8 cellular contexts compared by ENCODE assay signal in genomic region chrX:108735680-108736508, GRCh38. TPM values are rescaled to one million over a fixed set of nuclear protein-coding genes. Genes with fewer than 3 reads are reported as not detected.
DNase-seq lines count a peak whose midpoint lies in the region; ATAC-seq and TF ChIP-seq lines count a peak whose summit lies in the region.

No MANE protein-coding gene starts in this region.

- H3K27me3 ChIP-seq in Peyer's patch, result no peaks in the 10 kb centered on the region
- peaks cover 4% of the 10 kb centered on the region; the same call in 1 of the 2 replicates for H3K27me3 ChIP-seq in iPS DF 6.9 (ENCODE audit: control insufficient read depth, insufficient read depth, low read length)
- peaks cover 2 to 88% (median 52%) of the 10 kb centered on the region in 7 donors for H3K27me3 ChIP-seq in spleen (replicated peaks in 1 of 7)

- TF ChIP-seq CTCF in Peyer's patch (IDR thresholded peaks at IDR 0.05) (no peak), spleen (IDR thresholded peaks at IDR 0.05 in 8 of 11, conservative IDR thresholded peaks at IDR 0.05 in 3 of 11) (no peak)

- H3K4me1 ChIP-seq in Peyer's patch (peaks cover 0 to 4% (median 0%) of the 10 kb centered on the region in 4 donors), iPS DF 6.9 (ENCODE audit: control insufficient read depth, insufficient read depth, low read length) (peaks cover 2% of the 10 kb centered on the region; the same call in 1 of the 2 replicates), spleen (peaks cover 0 to 9% (median 0%) of the 10 kb centered on the region in 6 donors)

- H3K9me3 ChIP-seq in Peyer's patch, result no peaks in the 10 kb centered on the region
- H3K9me3 ChIP-seq in iPS DF 6.9 (ENCODE audit: control insufficient read depth, insufficient read depth, low read length), result no peaks in the 10 kb centered on the region
- H3K9me3 ChIP-seq in spleen, result peaks cover 0 to 5% (median 0%) of the 10 kb centered on the region in 8 donors

- H3K4me3 ChIP-seq in Peyer's patch, result peak overlapping the region in 3 of 4 donors; percentile 6 to 40 (median 29)
- peak overlapping the region; percentile 49; the same call in 1 of the 2 replicates for H3K4me3 ChIP-seq in iPS DF 6.9 (ENCODE audit: low read length)
- H3K4me3 ChIP-seq in spleen, result peak overlapping the region in 6 of 8 donors; percentile 2 to 58 (median 18)

- TF ChIP-seq POLR2A in Peyer's patch (IDR thresholded peaks at IDR 0.05), result no peak
- TF ChIP-seq POLR2A in spleen (IDR thresholded peaks at IDR 0.05), result no peak

- intact Hi-C loops in spleen (cut with DNase I; ENCODE audit: low total_unique reads), result no loop called here

- ATAC-seq in HG02763 (IDR thresholded peaks at IDR 0.05; ENCODE audit: unreplicated experiment), result no peak
- no peak for ATAC-seq in HG02798 (IDR thresholded peaks at IDR 0.05; ENCODE audit: poor library complexity, unreplicated experiment)

- WGBS in iPS DF 6.9 (ENCODE audit: insufficient coverage, insufficient read length), result no CpG with 5 or more reads among the region's 81 CpGs
- WGBS in spleen, 5 donors, result 1 to 49% (median 4%) methylated on average over 25 to 81 of the region's 81 CpGs

- DNase-seq in DMS 273 (lab: John Stamatoyannopoulos, UW; ENCODE audit: unreplicated experiment) (peak; percentile 51), DMS 273 treated with DMSO at 0.1 percent for 48 hours (lab: John Stamatoyannopoulos, UW) (no peak), Peyer's patch (peak in 1 of 3 donors; percentile 33), iPS DF 6.9 (ENCODE audit: low read depth, low spot score) (no peak), spleen (no peak)
- no peak for DNase-seq in activated CD8-positive, alpha-beta memory T cell treated with anti-CD3 and anti-CD28 coated beads for 24 hours

- no peak overlapping the region for H3K27ac ChIP-seq in Peyer's patch
- H3K27ac ChIP-seq in iPS DF 6.9 (ENCODE audit: low read length), result no peak overlapping the region
- H3K27ac ChIP-seq in spleen, result no peak overlapping the region

- H3K36me3 ChIP-seq in Peyer's patch (no peaks in the 10 kb centered on the region), iPS DF 6.9 (ENCODE audit: control insufficient read depth, insufficient read depth, low read length) (no peaks in the 10 kb centered on the region), spleen (no peaks in the 10 kb centered on the region)

RNA-seq across cellular contexts. Expression of gene IRS4, which starts 0.5 kb away (rescaled TPM):
- total RNA-seq in Peyer's patch, result not detected
- total RNA-seq in spleen, result under 1 TPM in 1 of 7 donors, not detected in 6; 0.33 TPM
- polyA plus RNA-seq in spleen, result not detected
